Comparison of ENCODE assay signal across 37 cellular contexts in genomic region chr16:13337482-13337881, GRCh38.
"Had no signal": no experiment of that assay in that cellular context is flagged by ENCODE, and none has a peak within 500 bp of the region (broad histone marks: within the 10 kb centered on the region; RNA-seq: fewer than 3 reads in every experiment).

No MANE protein-coding gene starts in this region.

- DNase-seq: activated B cell treated with CpG ODN at 0.5 μM for 24 hours; activated CD4-positive, alpha-beta memory T cell treated with anti-CD3 and anti-CD28 coated beads for 36 hours; activated CD4-positive, alpha-beta T cell treated with anti-CD3 and anti-CD28 coated beads for 4 hours; activated CD4-positive, alpha-beta T cell treated with anti-CD3 and anti-CD28 coated beads, Interleukin-2, amount 10 ng/mL, durations not matched to agents 24 days and 14 days; activated CD4-positive, alpha-beta T cell treated with anti-CD3 and anti-CD28 coated beads, Interleukin-2, amount 50 U/mL, for 1 hour; activated CD4-positive, alpha-beta T cell treated with anti-CD3 and anti-CD28 coated beads, Interleukin-2, amount 50 U/mL, for 4 hours; activated CD4-positive, CD25-positive, alpha-beta regulatory T cell treated with anti-CD3 and anti-CD28 coated beads, Interleukin-2, amount 50 U/mL, for 72 hours; activated CD8-positive, alpha-beta memory T cell treated with anti-CD3 and anti-CD28 coated beads, Interleukin-2, amount 50 U/mL, for 4 hours; activated CD8-positive, alpha-beta T cell treated with anti-CD3 and anti-CD28 coated beads for 36 hours; activated effector memory CD4-positive, alpha-beta T cell treated with anti-CD3 and anti-CD28 coated beads, Interleukin-2, amount 50 U/mL, for 16 hours; activated gamma-delta T cell treated with Interleukin-2 at 50 U/mL for 16 hours; activated naive CD4-positive, alpha-beta T cell; activated naive CD4-positive, alpha-beta T cell treated with anti-CD3 and anti-CD28 coated beads for 36 hours; activated naive CD4-positive, alpha-beta T cell treated with anti-CD3 and anti-CD28 coated beads, Interleukin-2, amount 50 U/mL, for 16 hours; activated naive CD8-positive, alpha-beta T cell treated with anti-CD3 and anti-CD28 coated beads for 36 hours; activated T-cell treated with anti-CD3 and anti-CD28 coated beads for 4 hours; activated T-cell treated with anti-CD3 and anti-CD28 coated beads, Interleukin-2, amount 50 U/mL, for 1 hour; activated T-cell treated with anti-CD3 and anti-CD28 coated beads, Interleukin-2, amount 50 U/mL, for 4 hours; activated T-cell treated with anti-CD3 and anti-CD28 coated beads, Interleukin-2, amount 50 U/mL, for 72 hours; adrenal gland; amniotic stem cell; aorta; body of pancreas; brain microvascular endothelial cell; central memory CD4-positive, alpha-beta T cell; T-helper 1 cell; T-helper 2 cell; T-helper 9 cell had no signal

- H3K36me3 ChIP-seq: adrenal gland, brain microvascular endothelial cell, breast epithelium had no signal

- H3K36me3 Mint-ChIP-seq: activated CD4-positive, alpha-beta memory T cell treated with anti-CD3 and anti-CD28 coated beads for 36 hours; activated naive CD4-positive, alpha-beta T cell treated with anti-CD3 and anti-CD28 coated beads, Interleukin-2, amount 50 U/mL, for 72 hours; activated naive CD8-positive, alpha-beta T cell treated with anti-CD3 and anti-CD28 coated beads for 36 hours had no signal

- ATAC-seq: activated CD8-positive, alpha-beta T cell treated with anti-CD3 and anti-CD28 coated beads for 36 hours; activated naive CD4-positive, alpha-beta T cell treated with anti-CD3 and anti-CD28 coated beads, Interleukin-2, amount 50 U/mL, for 72 hours; activated T-cell treated with anti-CD3 and anti-CD28 coated beads, Interleukin-2, amount 50 U/mL, for 4 hours; activated T-cell treated with anti-CD3 and anti-CD28 coated beads, Interleukin-2, amount 50 U/mL, for 72 hours; activated T-helper 17 cell treated with anti-CD3 and anti-CD28 coated beads, Interleukin-2, amount 50 U/mL, for 72 hours; body of pancreas had no signal

- H3K9me3 Mint-ChIP-seq: activated B cell treated with CpG ODN at 0.5 μM for 24 hours; activated CD4-positive, alpha-beta memory T cell treated with anti-CD3 and anti-CD28 coated beads for 36 hours; activated CD4-positive, alpha-beta T cell treated with anti-CD3 and anti-CD28 coated beads, Interleukin-2, amount 10 ng/mL, durations not matched to agents 24 days and 14 days; activated naive CD4-positive, alpha-beta T cell treated with anti-CD3 and anti-CD28 coated beads, Interleukin-2, amount 50 U/mL, for 72 hours; activated naive CD8-positive, alpha-beta T cell treated with anti-CD3 and anti-CD28 coated beads for 36 hours; activated T-cell treated with anti-CD3 and anti-CD28 coated beads, Interleukin-2, amount 50 U/mL, for 4 hours; activated T-helper 17 cell treated with anti-CD3 and anti-CD28 coated beads, Interleukin-2, amount 50 U/mL, for 72 hours; T-helper 1 cell treated with Interleukin-12 subunit alpha and Interleukin-12 subunit beta and Interleukin-4 antibody, amounts not matched to agents 30 μg/mL and 1 μg/mL, for 36 hours had no signal

- H3K4me1 Mint-ChIP-seq: activated B cell treated with CpG ODN at 0.5 μM for 24 hours; activated CD4-positive, alpha-beta T cell treated with anti-CD3 and anti-CD28 coated beads, Interleukin-2, amount 10 ng/mL, durations not matched to agents 24 days and 14 days; activated naive CD8-positive, alpha-beta T cell treated with anti-CD3 and anti-CD28 coated beads for 36 hours; activated T-helper 17 cell treated with anti-CD3 and anti-CD28 coated beads, Interleukin-2, amount 50 U/mL, for 72 hours had no signal

- FAIRE-seq: astrocyte, TTC549 had no signal

- H3K27ac Mint-ChIP-seq: activated B cell treated with CpG ODN at 0.5 μM for 24 hours; activated CD4-positive, alpha-beta memory T cell treated with anti-CD3 and anti-CD28 coated beads for 36 hours; activated CD4-positive, alpha-beta T cell treated with anti-CD3 and anti-CD28 coated beads, Interleukin-2, amount 10 ng/mL, durations not matched to agents 24 days and 14 days; activated CD8-positive, alpha-beta T cell treated with anti-CD3 and anti-CD28 coated beads for 36 hours; activated naive CD4-positive, alpha-beta T cell treated with anti-CD3 and anti-CD28 coated beads for 36 hours; activated naive CD4-positive, alpha-beta T cell treated with anti-CD3 and anti-CD28 coated beads, Interleukin-2, amount 50 U/mL, for 72 hours; activated naive CD8-positive, alpha-beta T cell treated with anti-CD3 and anti-CD28 coated beads for 36 hours; activated T-cell treated with anti-CD3 and anti-CD28 coated beads, Interleukin-2, amount 50 U/mL, for 72 hours; activated T-helper 1 cell treated with anti-CD3 and anti-CD28 coated beads, Interleukin-12 subunit alpha, Interleukin-12 subunit beta, Interleukin-2, Interleukin-4 antibody, amounts not matched to agents 30 ng/mL and 10 ng/mL and 1 ng/mL, durations not matched to agents 14 hours and 24 hours and 36 hours; activated T-helper 17 cell treated with anti-CD3 and anti-CD28 coated beads, Interleukin-2, amount 50 U/mL, for 72 hours; T-helper 1 cell treated with Interleukin-12 subunit alpha and Interleukin-12 subunit beta and Interleukin-4 antibody, amounts not matched to agents 30 μg/mL and 1 μg/mL, for 36 hours; T-helper 2 cell treated with Interferon-gamma antibody and Interleukin-4, amounts not matched to agents 5 μg/mL and 100 μg/mL, for 36 hours had no signal

- H3K9me3 ChIP-seq: adrenal gland, body of pancreas, breast epithelium had no signal

- H3K27me3 Mint-ChIP-seq: activated CD4-positive, alpha-beta memory T cell treated with anti-CD3 and anti-CD28 coated beads for 36 hours; activated CD4-positive, alpha-beta T cell treated with anti-CD3 and anti-CD28 coated beads, Interleukin-2, amount 10 ng/mL, durations not matched to agents 24 days and 14 days; activated CD8-positive, alpha-beta T cell treated with anti-CD3 and anti-CD28 coated beads for 36 hours; activated naive CD8-positive, alpha-beta T cell treated with anti-CD3 and anti-CD28 coated beads for 36 hours; activated T-helper 17 cell treated with anti-CD3 and anti-CD28 coated beads, Interleukin-2, amount 50 U/mL, for 72 hours had no signal

- H3K27ac ChIP-seq: adrenal gland, body of pancreas, brain microvascular endothelial cell, breast epithelium, VCaP had no signal

- H3K4me3 ChIP-seq: adrenal gland, body of pancreas, breast epithelium had no signal

- H3K4me3 Mint-ChIP-seq: activated B cell treated with CpG ODN at 0.5 μM for 24 hours; activated CD4-positive, alpha-beta memory T cell treated with anti-CD3 and anti-CD28 coated beads for 36 hours; activated CD4-positive, alpha-beta T cell treated with anti-CD3 and anti-CD28 coated beads, Interleukin-2, amount 10 ng/mL, durations not matched to agents 24 days and 14 days; activated CD8-positive, alpha-beta T cell treated with anti-CD3 and anti-CD28 coated beads for 36 hours; activated naive CD4-positive, alpha-beta T cell treated with anti-CD3 and anti-CD28 coated beads for 36 hours; activated naive CD8-positive, alpha-beta T cell treated with anti-CD3 and anti-CD28 coated beads for 36 hours; activated T-cell treated with anti-CD3 and anti-CD28 coated beads, Interleukin-2, amount 50 U/mL, for 4 hours; activated T-cell treated with anti-CD3 and anti-CD28 coated beads, Interleukin-2, amount 50 U/mL, for 72 hours; activated T-helper 1 cell treated with anti-CD3 and anti-CD28 coated beads, Interleukin-12 subunit alpha, Interleukin-12 subunit beta, Interleukin-2, Interleukin-4 antibody, amounts not matched to agents 30 ng/mL and 10 ng/mL and 1 ng/mL, durations not matched to agents 14 hours and 24 hours and 36 hours; activated T-helper 17 cell treated with anti-CD3 and anti-CD28 coated beads, Interleukin-2, amount 50 U/mL, for 72 hours; T-helper 1 cell treated with Interleukin-12 subunit alpha and Interleukin-12 subunit beta and Interleukin-4 antibody, amounts not matched to agents 30 μg/mL and 1 μg/mL, for 36 hours; T-helper 2 cell treated with Interferon-gamma antibody and Interleukin-4, amounts not matched to agents 5 μg/mL and 100 μg/mL, for 36 hours had no signal

- H3K4me1 ChIP-seq: adrenal gland, body of pancreas, breast epithelium had no signal

- H3K27me3 ChIP-seq: adrenal gland, body of pancreas, brain microvascular endothelial cell, breast epithelium had no signal
